Comparison of ENCODE assay signal across 8 cellular contexts in genomic region chr1:19799877-19800804, GRCh38. TPM values are rescaled to one million over a fixed set of nuclear protein-coding genes. Genes with fewer than 3 reads are reported as not detected.
A peak's percentile ranks its signal among the peaks of the same experiment; 100 is the strongest.
DNase-seq lines count a peak whose midpoint lies in the region; ATAC-seq and TF ChIP-seq lines count a peak whose summit lies in the region.

Gene TMCO4 (minus strand): TSS chr1:19799916. CDS start chr1:19780758, 19,158 bp downstream.

- TF ChIP-seq CTCF in coronary artery (IDR thresholded peaks at IDR 0.05) = no peak

- peak within 1 kb of the TSS; percentile 76 for H3K4me3 ChIP-seq in coronary artery

- DNase-seq in CMK (ENCODE audit: low read depth) (peak; percentile 4), M059J (ENCODE audit: low read depth) (peak; percentile 95), coronary artery (ENCODE audit: low spot score) (no peak), NCI-H1092 (lab: John Stamatoyannopoulos, UW) (no peak)
- peak; percentile 20 for DNase-seq in activated CD4-positive, alpha-beta T cell treated with anti-CD3 and anti-CD28 coated beads for 1 hour
- DNase-seq in stimulated activated CD4-positive, alpha-beta T cell treated with anti-CD3 and anti-CD28 coated beads, Interleukin-1b, Interleukin-23, amount 100 ng/mL, for 48 hours = peak; percentile 40

- no peaks in the 10 kb centered on the region for H3K27me3 ChIP-seq in layer of hippocampus (ENCODE audit: control insufficient read depth, insufficient read depth, low read length)

- ATAC-seq in GM21528 (IDR thresholded peaks at IDR 0.05; ENCODE audit: low FRiP score, unreplicated experiment) = peak; percentile 53

- H3K27ac ChIP-seq in coronary artery (peak within 1 kb of the TSS; percentile 69 to 85), layer of hippocampus (ENCODE audit: low read depth, low read length) (peak within 1 kb of the TSS; percentile 52)

RNA-seq across cellular contexts. Expression of gene TMCO4, which starts in this region (rescaled TPM):
- total RNA-seq in M059J (2014; rRNA removed; shearing (Covaris generic)) = 25.0 and 39.8 TPM in 2 replicates

Comparison
In these comparisons a context has a peak if more than half of its experiments do, and no peak if none do; other contexts are left out.
1. DNase-seq: peak in CMK (single experiment), M059J (single experiment), activated CD4-positive, alpha-beta T cell treated with anti-CD3 and anti-CD28 coated beads for 1 hour (single experiment) and stimulated activated CD4-positive, alpha-beta T cell treated with anti-CD3 and anti-CD28 coated beads, Interleukin-1b, Interleukin-23, amount 100 ng/mL, for 48 hours (single experiment); none in coronary artery (single experiment) and NCI-H1092 (single experiment).